ENCODE assay signal across 8 cellular contexts in the genomic region with DNA sequence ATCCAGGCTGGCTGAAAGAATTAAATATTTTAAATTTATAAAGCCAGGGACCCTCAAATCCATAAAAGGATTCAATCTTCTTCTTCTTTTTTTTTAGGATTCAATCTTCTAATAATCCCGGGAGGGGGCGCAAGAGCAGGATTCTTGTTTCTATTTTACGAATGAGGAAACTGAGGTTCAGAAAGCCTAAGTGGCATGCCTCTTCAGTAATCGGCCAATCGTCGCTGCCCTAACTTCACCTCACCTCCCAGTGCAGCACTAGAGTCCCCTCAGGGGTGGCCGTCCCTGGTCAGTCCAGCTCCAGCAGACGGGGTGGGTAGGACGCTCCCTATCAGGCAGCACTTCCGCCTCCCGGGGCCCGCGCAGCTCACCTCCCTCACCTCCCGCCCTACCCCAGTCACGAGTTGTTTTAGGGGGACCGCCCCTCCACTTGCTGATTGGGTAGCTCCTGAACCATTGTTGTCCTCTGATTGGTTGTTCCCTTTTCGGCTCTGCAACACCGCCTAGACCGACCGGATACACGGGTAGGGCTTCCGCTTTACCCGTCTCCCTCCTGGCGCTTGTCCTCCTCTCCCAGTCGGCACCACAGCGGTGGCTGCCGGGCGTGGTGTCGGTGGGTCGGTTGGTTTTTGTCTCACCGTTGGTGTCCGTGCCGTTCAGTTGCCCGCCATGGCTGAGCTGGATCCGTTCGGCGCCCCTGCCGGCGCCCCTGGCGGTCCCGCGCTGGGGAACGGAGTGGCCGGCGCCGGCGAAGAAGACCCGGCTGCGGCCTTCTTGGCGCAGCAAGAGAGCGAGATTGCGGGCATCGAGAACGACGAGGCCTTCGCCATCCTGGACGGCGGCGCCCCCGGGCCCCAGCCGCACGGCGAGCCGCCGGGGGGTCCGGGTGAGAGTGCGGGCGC. TPM values are rescaled to one million over a fixed set of nuclear protein-coding genes. Genes with fewer than 3 reads are reported as not detected.
DNase-seq lines count a peak whose midpoint lies in the region; ATAC-seq and TF ChIP-seq lines count a peak whose summit lies in the region.

Gene CLTA, plus strand, starts transcription at position 534 of the 902 bp plus-strand sequence. Its CDS starts 136 bp downstream, at position 670.

- peak within 1 kb of the TSS; percentile 84 for H3K4me3 ChIP-seq in DOHH2 (ENCODE audit: low read length)
- peak within 1 kb of the TSS; percentile 74 to 99 (median 87) for H3K4me3 ChIP-seq in Peyer's patch
- H3K4me3 ChIP-seq in muscle layer of colon (ENCODE audit: low read depth in 1 of 2, low read length in 2 of 2), result peak within 1 kb of the TSS; percentile 59 to 88

- H4K20me1 ChIP-seq in DOHH2 (ENCODE audit: control insufficient read depth, insufficient read depth, low read depth, low read length), result peaks cover 23% of the 10 kb centered on the region; the same call in 1 of the 2 replicates

- peak; percentile 95 to 98 (median 96) for DNase-seq in Peyer's patch
- DNase-seq in activated T-cell treated with anti-CD3 and anti-CD28 coated beads, Interleukin-2, amount 50 U/mL, for 48 hours, result peak; percentile 94 to 95
- peak; percentile 83 for DNase-seq in stimulated activated CD8-positive, alpha-beta memory T cell treated with anti-CD3 and anti-CD28 coated beads, Interleukin-7, amount 100 ng/mL, for 24 hours (ENCODE audit: low read depth)

- H3K36me3 ChIP-seq in DOHH2 (ENCODE audit: control insufficient read depth, low read length), result peaks cover 45% of the 10 kb centered on the region
- peaks cover 32% of the 10 kb centered on the region for H3K36me3 ChIP-seq in KOPT-K1 (ENCODE audit: insufficient read depth, low read length)
- peaks cover 0 to 3% (median 0%) of the 10 kb centered on the region in 3 donors for H3K36me3 ChIP-seq in Peyer's patch
- no peaks in the 10 kb centered on the region for H3K36me3 ChIP-seq in muscle layer of colon (ENCODE audit: insufficient read depth, low read length)

- H3F3A ChIP-seq in DOHH2 (ENCODE audit: control insufficient read depth, insufficient read depth), result no peaks in the 10 kb centered on the region

- TF ChIP-seq CTCF in DOHH2 (IDR thresholded peaks at IDR 0.05; ENCODE audit: low read depth, low read length, poor library complexity, severe bottlenecking), result peak; percentile 64
- TF ChIP-seq CTCF in Peyer's patch (IDR thresholded peaks at IDR 0.05), result peak; percentile 45 to 67 (median 62)

- H3K9me3 ChIP-seq in DOHH2 (ENCODE audit: control insufficient read depth, insufficient read depth, low read length) (no peaks in the 10 kb centered on the region), KOPT-K1 (ENCODE audit: insufficient read depth, low read length, poor library complexity, severe bottlenecking) (no peaks in the 10 kb centered on the region), Peyer's patch (no peaks in the 10 kb centered on the region), muscle layer of colon (ENCODE audit: low read length) (no peaks in the 10 kb centered on the region)

- TF ChIP-seq POLR2A in Peyer's patch (IDR thresholded peaks at IDR 0.05), result peak; percentile 87 to 93

- no peaks in the 10 kb centered on the region for H3K27me3 ChIP-seq in DOHH2 (ENCODE audit: control insufficient read depth, low read length)
- H3K27me3 ChIP-seq in Peyer's patch, result no peaks in the 10 kb centered on the region
- H3K27me3 ChIP-seq in muscle layer of colon (ENCODE audit: control insufficient read depth in 1 of 2, insufficient read depth in 2 of 2, low read length in 2 of 2), result no peaks in the 10 kb centered on the region

- peaks cover 50% of the 10 kb centered on the region for H3K79me2 ChIP-seq in DOHH2 (ENCODE audit: control insufficient read depth, low read length)

- peak within 1 kb of the TSS; percentile 13 for H3K9ac ChIP-seq in muscle layer of colon (ENCODE audit: low read length)

- H3K27ac ChIP-seq in DOHH2 (ENCODE audit: low read depth, low read length) (peak within 1 kb of the TSS; percentile 60), KOPT-K1 (ENCODE audit: low read depth, low read length, poor library complexity, severe bottlenecking) (peak within 1 kb of the TSS; percentile 85), Peyer's patch (peak within 1 kb of the TSS; percentile 87 to 95 (median 90)), muscle layer of colon (ENCODE audit: low read depth, low read length) (peak within 1 kb of the TSS; percentile 95)

- H3K4me1 ChIP-seq in DOHH2 (ENCODE audit: control insufficient read depth, low read length) (peaks cover 40% of the 10 kb centered on the region), Peyer's patch (peaks cover 0 to 36% (median 15%) of the 10 kb centered on the region in 4 donors), muscle layer of colon (ENCODE audit: insufficient read depth, low read length) (peaks cover 37% of the 10 kb centered on the region)

- H3K9me2 ChIP-seq in DOHH2 (replicated peaks; ENCODE audit: control insufficient read depth, low read length), result no peaks in the 10 kb centered on the region

- H3K4me2 ChIP-seq in DOHH2 (ENCODE audit: low read length), result peak within 1 kb of the TSS; percentile 94

- ATAC-seq in GM21786 (IDR thresholded peaks at IDR 0.05; ENCODE audit: unreplicated experiment) (peak; percentile 95), esophagus mucosa (peak; percentile 99)

RNA-seq across cellular contexts. Expression of gene CLTA, which starts in this region (rescaled TPM):
- 100 to 1,000 TPM; 131 to 150 (median 133) TPM for total RNA-seq in Peyer's patch
- 169 TPM for total RNA-seq in esophagus mucosa

Comparison
In these comparisons a context has a peak if more than half of its experiments do, and no peak if none do; other contexts are left out.
1. Peak in every context shown above with its lines: DNase-seq, ATAC-seq, H3K4me3 ChIP-seq and H3K27ac ChIP-seq.